ENCODE assay signal across 8 cellular contexts in genomic region chr11:43681543-43681942, GRCh38. TPM values are rescaled to one million over a fixed set of nuclear protein-coding genes. Genes with fewer than 3 reads are reported as not detected.
DNase-seq lines count a peak whose midpoint lies in the region; ATAC-seq and TF ChIP-seq lines count a peak whose summit lies in the region.

No MANE protein-coding gene starts in this region.

- 4% methylated on average over 8 of the region's 8 CpGs for WGBS in right lobe of liver (ENCODE audit: insufficient coverage, low coverage, low lambda C conversion rate, missing lambda C conversion rate)

- H3K9ac ChIP-seq in ES-I3 (ENCODE audit: low read depth, low read length), result peak overlapping the region; percentile 80

- H3K36me3 ChIP-seq in ES-I3 (ENCODE audit: insufficient read depth, low read length), result 0 out of 2 replicates have a peak, but pooled peaks cover 3% of the 10 kb centered on the region
- no peaks in the 10 kb centered on the region for H3K36me3 ChIP-seq in right lobe of liver
- no peaks in the 10 kb centered on the region for H3K36me3 ChIP-seq in uterus

- H3K4me3 ChIP-seq in NB4 (ENCODE audit: low read depth, low read length), result peak overlapping the region; percentile 98
- peak overlapping the region; percentile 67 for H3K4me3 ChIP-seq in astrocyte of the spinal cord (ENCODE audit: low read depth, low read length)
- H3K4me3 ChIP-seq in right lobe of liver, result peak overlapping the region; percentile 74 to 87 (median 80)
- H3K4me3 ChIP-seq in uterus, result peak overlapping the region; percentile 80 to 92

- intact Hi-C loops in right lobe of liver (cut with DNase I) (no loop called here), uterus (cut with DNase I; ENCODE audit: low total_unique reads) (no loop called here)

- in situ Hi-C loops in astrocyte of the spinal cord (cut with HindIII; ENCODE audit: low sequenced_read_pairs), result no loop called here

- ATAC-seq in right lobe of liver (no peak), GM19328 (IDR thresholded peaks at IDR 0.05; ENCODE audit: unreplicated experiment) (no peak), GM21529 (IDR thresholded peaks at IDR 0.05; ENCODE audit: unreplicated experiment) (no peak)

- peaks cover 6% of the 10 kb centered on the region; the same call in 1 of the 2 replicates for H3K4me1 ChIP-seq in ES-I3 (ENCODE audit: insufficient read depth, low read length)
- peaks cover 0 to 12% (median 7%) of the 10 kb centered on the region in 4 donors for H3K4me1 ChIP-seq in right lobe of liver
- no peaks in the 10 kb centered on the region for H3K4me1 ChIP-seq in uterus

- no peak for TF ChIP-seq CTCF in NB4 (IDR thresholded peaks at IDR 0.05; ENCODE audit: low read depth, low read length)
- TF ChIP-seq CTCF in astrocyte of the spinal cord (IDR thresholded peaks at IDR 0.05; ENCODE audit: low read depth, low read length), result no peak
- TF ChIP-seq CTCF in right lobe of liver (IDR thresholded peaks at IDR 0.05), result no peak
- no peak for TF ChIP-seq CTCF in uterus (IDR thresholded peaks at IDR 0.05)

- H3K27ac ChIP-seq in right lobe of liver (peak overlapping the region; percentile 76 to 96 (median 93)), uterus (peak overlapping the region; percentile 88)

- DNase-seq in NB4 (ENCODE audit: low read depth) (peak; percentile 38), astrocyte of the spinal cord (ENCODE audit: low read depth, low spot score) (peak; percentile 44), right lobe of liver (no peak), uterus (no peak), RPMI8226 (no peak)

- H3K27me3 ChIP-seq in right lobe of liver (no peaks in the 10 kb centered on the region), uterus (no peaks in the 10 kb centered on the region)

- no peaks in the 10 kb centered on the region for H3K9me3 ChIP-seq in ES-I3 (ENCODE audit: control insufficient read depth, insufficient read depth, low read length)
- no peaks in the 10 kb centered on the region for H3K9me3 ChIP-seq in right lobe of liver
- no peaks in the 10 kb centered on the region for H3K9me3 ChIP-seq in uterus

- TF ChIP-seq POLR2A in NB4 (IDR thresholded peaks at IDR 0.05; ENCODE audit: extremely low read depth, insufficient read length) (no peak), right lobe of liver (IDR thresholded peaks at IDR 0.05) (no peak), uterus (IDR thresholded peaks at IDR 0.05) (no peak)

RNA-seq across cellular contexts. Expression of gene HSD17B12, which starts 1.0 kb away (rescaled TPM):
- total RNA-seq in right lobe of liver (100 to 1,000 TPM in 2 of 6 experiments, 10 to 100 TPM in 4; 68.3 to 107 (median 93.2) TPM), uterus (100 to 1,000 TPM in 2 of 4 donors, 10 to 100 TPM in 2; 27.9 to 161 (median 99.8) TPM)

Comparison
In these comparisons a context has a peak if more than half of its experiments do, and no peak if none do; other contexts are left out.
1. DNase-seq: peak in NB4 (single experiment) and astrocyte of the spinal cord (single experiment); none in right lobe of liver (0 of 3), uterus (0 of 2) and RPMI8226 (single experiment).
2. Peak in every context shown above with its lines, with median percentiles within 50 percentile points of each other: H3K4me3 ChIP-seq.